Comparison of ENCODE assay signal across 1 cellular context in genomic region chr17:3887394-3887793, GRCh38.
TF ChIP-seq lines count a peak whose summit lies in the region.

No MANE protein-coding gene starts in this region.

TF ChIP-seq in endothelial cell of umbilical vein, 7 proteins besides CTCF, POLR2A, EP300 and RAD21 (continued from another document):
- TF ChIP-seq MAX (IDR thresholded peaks at IDR 0.05; ENCODE audit: insufficient read depth, insufficient read length) (no peak), JUN (IDR thresholded peaks at IDR 0.05; ENCODE audit: borderline replicate concordance, insufficient read depth, insufficient read length, low read depth) (no peak)
